Comparison of ENCODE assay signal across 1 cellular context in genomic region chr3:53044371-53045106, GRCh38.
TF ChIP-seq lines count a peak whose summit lies in the region.

No MANE protein-coding gene starts in this region.

TF ChIP-seq in GM23338, 12 proteins besides CTCF, POLR2A, EP300 and RAD21 (continued from another document):
- no peak for TF ChIP-seq ZNF462 (CRISPR knock-in tag; IDR thresholded peaks at IDR 0.05)
- TF ChIP-seq ZNF331 (CRISPR knock-in tag; IDR thresholded peaks at IDR 0.05; ENCODE audit: low read depth), result no peak
- TF ChIP-seq REST (IDR thresholded peaks at IDR 0.05; ENCODE audit: unreplicated experiment), result no peak
